In genomic region chrX:154426916-154427792, GRCh38 we compare ENCODE assay signal across 15 cellular contexts. TPM values are rescaled to one million over a fixed set of nuclear protein-coding genes. Genes with fewer than 3 reads are reported as not detected.
A peak's percentile ranks its signal among the peaks of the same experiment; 100 is the strongest.
DNase-seq lines count a peak whose midpoint lies in the region; ATAC-seq and TF ChIP-seq lines count a peak whose summit lies in the region.
"Had no signal": no experiment of that assay in that cellular context is flagged by ENCODE, and none has a peak within 500 bp of the region (broad histone marks: within the 10 kb centered on the region; RNA-seq: fewer than 3 reads in every experiment).

No MANE protein-coding gene starts in this region.

- no peak for TF ChIP-seq EP300 in stomach (IDR thresholded peaks at IDR 0.05)

- H2AFZ ChIP-seq in OCI-LY7 (ENCODE audit: low read length) = no peak overlapping the region

- H4K20me1 ChIP-seq in OCI-LY7 (ENCODE audit: insufficient read depth, low read length) = no peaks in the 10 kb centered on the region

- 0 out of 2 replicates have a peak overlapping the region, but pooled peaks have one; percentile 66 for H3K4me2 ChIP-seq in OCI-LY7 (ENCODE audit: low read length)

- H3K4me3 ChIP-seq in OCI-LY7 (ENCODE audit: low read depth, low read length, poor library complexity, severe bottlenecking) (no peak overlapping the region), stomach (peak overlapping the region in 3 of 4 donors; percentile 69 to 80 (median 80))

- peak overlapping the region; percentile 74 for H3K4me3 Mint-ChIP-seq in activated naive CD4-positive, alpha-beta T cell treated with anti-CD3 and anti-CD28 coated beads for 36 hours

- no peak for TF ChIP-seq POLR2A in stomach (IDR thresholded peaks at IDR 0.05)

- no peaks in the 10 kb centered on the region for H3K9me3 Mint-ChIP-seq in activated naive CD4-positive, alpha-beta T cell treated with anti-CD3 and anti-CD28 coated beads for 36 hours

- 73 to 84% (median 80%) methylated on average over 13 to 14 of the region's 14 CpGs for WGBS in stomach, 5 donors

- peaks cover 24% of the 10 kb centered on the region for H3K4me1 Mint-ChIP-seq in activated naive CD4-positive, alpha-beta T cell treated with anti-CD3 and anti-CD28 coated beads for 36 hours (ENCODE audit: low read depth)

- BruUV-seq in OCI-LY7 (replicated peaks; lab: Mats Ljungman, UMichigan) = no TSS peak

- ATAC-seq in GM18861 (IDR thresholded peaks at IDR 0.05; ENCODE audit: unreplicated experiment) (no peak), HG02981 (IDR thresholded peaks at IDR 0.05; ENCODE audit: unreplicated experiment) (no peak)
- ATAC-seq: left cardiac atrium had no signal

- H3K27ac Mint-ChIP-seq in activated naive CD4-positive, alpha-beta T cell treated with anti-CD3 and anti-CD28 coated beads for 36 hours = no peak overlapping the region

- no peak for DNase-seq in activated naive CD4-positive, alpha-beta T cell treated with anti-CD3 and anti-CD28 coated beads for 36 hours
- no peak for DNase-seq in activated naive CD4-positive, alpha-beta T cell treated with anti-CD3 and anti-CD28 coated beads, Interleukin-2, amount 50 U/mL, for 16 hours
- DNase-seq in OCI-LY7 (ENCODE audit: low spot score) (no peak), dermis blood vessel endothelial cell (peak; percentile 59), stomach (no peak), NCI-H2029 (lab: John Stamatoyannopoulos, UW) (no peak)
- DNase-seq: DMS79, left cardiac atrium, NCI-H1092, NCI-H446 treated with DMSO at 0.1 percent for 48 hours, occipital lobe, SHP77 treated with DMSO at 0.1 percent for 48 hours, WERI-Rb-1 had no signal

- H3K27me3 Mint-ChIP-seq in activated naive CD4-positive, alpha-beta T cell treated with anti-CD3 and anti-CD28 coated beads for 36 hours (ENCODE audit: low read depth) = no peaks in the 10 kb centered on the region

- intact Hi-C loops in activated naive CD4-positive, alpha-beta T cell treated with anti-CD3 and anti-CD28 coated beads for 36 hours (cut with micrococcal nuclease) = no loop called here
- intact Hi-C loops in OCI-LY7 (cut with micrococcal nuclease; ENCODE audit: unreplicated experiment) (loop anchor here (5.0 kb wide), 1 partner anchor 65 kb away; the partner anchor contains the start of gene SLC10A3), stomach (cut with DNase I; ENCODE audit: low total_unique reads) (no loop called here)

- peaks cover 14% of the 10 kb centered on the region for H3K4me1 ChIP-seq in OCI-LY7 (ENCODE audit: insufficient read depth, low read length, poor library complexity, severe bottlenecking)
- H3K4me1 ChIP-seq in stomach = peaks cover 0 to 48% (median 30%) of the 10 kb centered on the region in 4 donors

- no peaks in the 10 kb centered on the region for H3K27me3 ChIP-seq in stomach

- CTCF ChIA-PET in activated naive CD4-positive, alpha-beta T cell treated with anti-CD3 and anti-CD28 coated beads for 36 hours (lab: Charles Lee) = no interaction called here
- CTCF ChIA-PET in OCI-LY7 (lab: Charles Lee; ENCODE audit: unreplicated experiment) = no interaction called here

- H3K9me3 ChIP-seq in OCI-LY7 (ENCODE audit: low read length) = no peaks in the 10 kb centered on the region
- no peaks in the 10 kb centered on the region for H3K9me3 ChIP-seq in stomach

- no peaks in the 10 kb centered on the region for H3K36me3 Mint-ChIP-seq in activated naive CD4-positive, alpha-beta T cell treated with anti-CD3 and anti-CD28 coated beads for 36 hours (ENCODE audit: low read depth)

- H3K9me2 ChIP-seq in OCI-LY7 (ENCODE audit: insufficient read depth, low read length) = no peaks in the 10 kb centered on the region

- H3K36me3 ChIP-seq in OCI-LY7 (ENCODE audit: insufficient read depth, low read length) (no peaks in the 10 kb centered on the region), stomach (peaks cover 1 to 8% (median 4%) of the 10 kb centered on the region in 4 donors)

- POLR2A ChIA-PET in OCI-LY7 (lab: Charles Lee) = interaction anchor here (0.5 to 0.9 kb wide), 5 partner anchors 14 to 311 kb away, joined by 3 to 8 read pairs (median 4); no protein-coding TSS in a partner anchor

- H3K27ac ChIP-seq in OCI-LY7 (ENCODE audit: low read depth, low read length, poor library complexity, severe bottlenecking) (no peak overlapping the region), stomach (peak overlapping the region in 2 of 5 donors; percentile 25 to 89)

- no peak for TF ChIP-seq CTCF in OCI-LY7 (conservative IDR thresholded peaks at IDR 0.05; ENCODE audit: low read length)
- no peak for TF ChIP-seq CTCF in stomach (IDR thresholded peaks at IDR 0.05)

- H3K79me2 ChIP-seq in OCI-LY7 (ENCODE audit: insufficient read depth, low read depth, low read length) = peaks cover 13% of the 10 kb centered on the region; the same call in 1 of the 2 replicates

RNA-seq across cellular contexts. Expression of gene ATP6AP1, which starts 1.3 kb away (rescaled TPM):
- total RNA-seq in activated naive CD4-positive, alpha-beta T cell treated with anti-CD3 and anti-CD28 coated beads for 36 hours = 10 to 100 TPM; 20.3 to 21.1 TPM
- 22.2 and 26.4 TPM in 2 replicates for total RNA-seq in OCI-LY7 (2014; rRNA removed; shearing (Covaris generic))
- total RNA-seq in OCI-LY7 (2022) (37.4 and 39.5 TPM in 2 replicates), dermis blood vessel endothelial cell (65.9 and 103 TPM in 2 replicates), stomach (10 to 100 TPM; 13.4 to 69.3 (median 26.6) TPM)
- 10 to 100 TPM; 16.8 to 49.6 (median 34.9) TPM for polyA plus RNA-seq in stomach

RNA-seq across cellular contexts. Expression of gene GDI1, which starts 9.8 kb away (rescaled TPM):
- 10 to 100 TPM; 93.6 to 96.9 TPM for total RNA-seq in activated naive CD4-positive, alpha-beta T cell treated with anti-CD3 and anti-CD28 coated beads for 36 hours
- total RNA-seq in OCI-LY7 (2014; rRNA removed; shearing (Covaris generic)) = 101 and 103 TPM in 2 replicates
- total RNA-seq in OCI-LY7 (2022) (76.6 and 93.6 TPM in 2 replicates), dermis blood vessel endothelial cell (50.7 and 75.9 TPM in 2 replicates), stomach (100 to 1,000 TPM in 2 of 5 donors, 10 to 100 TPM in 3; 46.4 to 178 (median 93.3) TPM)
- polyA plus RNA-seq in stomach = 10 to 100 TPM; 45.7 to 61.8 (median 59.1) TPM

RNA-seq across cellular contexts. Expression of gene TAFAZZIN, which starts 15.8 kb away (rescaled TPM):
- total RNA-seq in activated naive CD4-positive, alpha-beta T cell treated with anti-CD3 and anti-CD28 coated beads for 36 hours = 10 to 100 TPM; 63.7 to 66.5 TPM
- 74.2 and 94.5 TPM in 2 replicates for total RNA-seq in OCI-LY7 (2014; rRNA removed; shearing (Covaris generic))
- total RNA-seq in OCI-LY7 (2022) (85.3 and 104 TPM in 2 replicates), dermis blood vessel endothelial cell (20.8 and 25.9 TPM in 2 replicates), stomach (100 to 1,000 TPM in 2 of 5 donors, 10 to 100 TPM in 3; 12.7 to 202 (median 84.6) TPM)
- polyA plus RNA-seq in stomach = 10 to 100 TPM; 19.4 to 59.9 (median 21.8) TPM

RNA-seq across cellular contexts. Expression of gene FAM50A, which starts 16.8 kb away (rescaled TPM):
- total RNA-seq in activated naive CD4-positive, alpha-beta T cell treated with anti-CD3 and anti-CD28 coated beads for 36 hours = 10 to 100 TPM; 39.7 to 43.7 TPM
- 28.1 and 30.8 TPM in 2 replicates for total RNA-seq in OCI-LY7 (2014; rRNA removed; shearing (Covaris generic))
- total RNA-seq in OCI-LY7 (2022) (49.0 and 55.1 TPM in 2 replicates), dermis blood vessel endothelial cell (58.0 and 61.4 TPM in 2 replicates), stomach (10 to 100 TPM; 16.7 to 79.4 (median 55.4) TPM)
- polyA plus RNA-seq in stomach = 100 to 1,000 TPM in 2 of 3 donors, 10 to 100 TPM in 1; 82.2 to 162 (median 157) TPM

RNA-seq across cellular contexts. Expression of gene DNASE1L1, which starts 18.1 kb away (rescaled TPM):
- total RNA-seq in activated naive CD4-positive, alpha-beta T cell treated with anti-CD3 and anti-CD28 coated beads for 36 hours = 1 to 10 TPM; 7.9 to 9.0 TPM
- total RNA-seq in OCI-LY7 (2014; rRNA removed; shearing (Covaris generic)) = 13.4 and 23.1 TPM in 2 replicates
- 21.5 and 30.1 TPM in 2 replicates for total RNA-seq in OCI-LY7 (2022)
- 105 and 111 TPM in 2 replicates for total RNA-seq in dermis blood vessel endothelial cell
- total RNA-seq in stomach = 10 to 100 TPM; 12.5 to 48.7 (median 26.3) TPM
- polyA plus RNA-seq in stomach = 10 to 100 TPM; 15.9 to 18.2 (median 16.0) TPM
